ENCODE assay signal across 8 cellular contexts in genomic region chr6:44257007-44257752, GRCh38. TPM values are rescaled to one million over a fixed set of nuclear protein-coding genes. Genes with fewer than 3 reads are reported as not detected.
DNase-seq lines count a peak whose midpoint lies in the region; ATAC-seq, FAIRE-seq and TF ChIP-seq lines count a peak whose summit lies in the region.

Gene SLC35B2, minus strand, starts transcription at chr6:44257528. Its CDS starts 118 bp downstream, at chr6:44257410.

- H3K4me3 Mint-ChIP-seq in activated naive CD4-positive, alpha-beta T cell treated with anti-CD3 and anti-CD28 coated beads for 36 hours, result peak within 1 kb of the TSS; percentile 77
- peak within 1 kb of the TSS; percentile 93 for H3K4me3 Mint-ChIP-seq in neural crest cell
- peak within 1 kb of the TSS; percentile 92 for H3K4me3 Mint-ChIP-seq in type B pancreatic cell

- intact Hi-C loops in activated naive CD4-positive, alpha-beta T cell treated with anti-CD3 and anti-CD28 coated beads for 36 hours (cut with micrococcal nuclease), result loop anchor here (1.0 to 2.0 kb wide), 3 partner anchors 8 to 85 kb away; partner anchors contain the start of gene NFKBIE

- CTCF ChIA-PET in activated naive CD4-positive, alpha-beta T cell treated with anti-CD3 and anti-CD28 coated beads for 36 hours (lab: Charles Lee), result interaction anchor here (0.5 to 6.0 kb wide), 14 partner anchors 10 to 532 kb away, joined by 3 to 66 read pairs (median 4); partner anchors contain the start of genes HSP90AB1 and SLC29A1

- H3K4me1 Mint-ChIP-seq in activated naive CD4-positive, alpha-beta T cell treated with anti-CD3 and anti-CD28 coated beads for 36 hours (ENCODE audit: low read depth), result peaks cover 54% of the 10 kb centered on the region
- H3K4me1 Mint-ChIP-seq in neural crest cell (peaks cover 50% of the 10 kb centered on the region), type B pancreatic cell (ENCODE audit: unreplicated experiment) (peaks cover 41% of the 10 kb centered on the region)

- H3K27ac Mint-ChIP-seq in activated naive CD4-positive, alpha-beta T cell treated with anti-CD3 and anti-CD28 coated beads for 36 hours, result peak within 1 kb of the TSS; percentile 86
- peak within 1 kb of the TSS; percentile 97 for H3K27ac Mint-ChIP-seq in neural crest cell (ENCODE audit: unreplicated experiment)
- H3K27ac Mint-ChIP-seq in type B pancreatic cell, result peak within 1 kb of the TSS; percentile 94

- peak; percentile 88 for TF ChIP-seq CTCF in neural crest cell (conservative IDR thresholded peaks at IDR 0.05)
- TF ChIP-seq CTCF in type B pancreatic cell (conservative IDR thresholded peaks at IDR 0.05), result peak; percentile 87

- ATAC-seq in GM21360 (IDR thresholded peaks at IDR 0.05; ENCODE audit: unreplicated experiment), result peak; percentile 29

- peak; percentile 16 for DNase-seq in DMS 273 treated with DMSO at 0.1 percent for 48 hours (lab: John Stamatoyannopoulos, UW)
- peak in 62 of 76 experiments; percentile 30 to 88 (median 70) for DNase-seq in HUDEP-2 (lab: John Stamatoyannopoulos, UW; ENCODE audit: unreplicated experiment in 76 of 76)
- DNase-seq in RPMI7951 (ENCODE audit: low read depth), result peak; percentile 78
- DNase-seq in activated naive CD4-positive, alpha-beta T cell treated with anti-CD3 and anti-CD28 coated beads for 36 hours, result peak; percentile 61
- peak; percentile 86 to 90 for DNase-seq in frontal cortex (ENCODE audit: low spot score in 2 of 2)
- peak; percentile 72 for DNase-seq in neural crest cell (ENCODE audit: low read depth, low spot score)
- DNase-seq in type B pancreatic cell (ENCODE audit: extremely low spot score, unreplicated experiment), result peak; percentile 86

- H3K36me3 Mint-ChIP-seq in activated naive CD4-positive, alpha-beta T cell treated with anti-CD3 and anti-CD28 coated beads for 36 hours (ENCODE audit: low read depth), result peaks cover 24% of the 10 kb centered on the region
- peaks cover 26% of the 10 kb centered on the region for H3K36me3 Mint-ChIP-seq in neural crest cell (ENCODE audit: low read depth)
- H3K36me3 Mint-ChIP-seq in type B pancreatic cell, result peaks cover 13% of the 10 kb centered on the region

- H3K9me3 Mint-ChIP-seq in activated naive CD4-positive, alpha-beta T cell treated with anti-CD3 and anti-CD28 coated beads for 36 hours, result no peaks in the 10 kb centered on the region
- H3K9me3 Mint-ChIP-seq in neural crest cell, result no peaks in the 10 kb centered on the region
- H3K9me3 Mint-ChIP-seq in type B pancreatic cell, result no peaks in the 10 kb centered on the region

- FAIRE-seq in frontal cortex (lab: Jason Lieb, UNC), result no peak

- H3K27me3 Mint-ChIP-seq in activated naive CD4-positive, alpha-beta T cell treated with anti-CD3 and anti-CD28 coated beads for 36 hours (ENCODE audit: low read depth), result no peaks in the 10 kb centered on the region
- H3K27me3 Mint-ChIP-seq in neural crest cell (ENCODE audit: low read depth) (peaks cover 30% of the 10 kb centered on the region), type B pancreatic cell (no peaks in the 10 kb centered on the region)

RNA-seq across cellular contexts. Expression of gene SLC35B2, which starts in this region (rescaled TPM):
- total RNA-seq in RPMI7951 (2014; rRNA removed; shearing (Covaris generic)), result 86.2 and 101 TPM in 2 replicates
- total RNA-seq in activated naive CD4-positive, alpha-beta T cell treated with anti-CD3 and anti-CD28 coated beads for 36 hours, result 1 to 10 TPM; 7.2 to 7.3 TPM
- 32.2 TPM for total RNA-seq in frontal cortex
- total RNA-seq in neural crest cell, result 70.5 and 77.7 TPM in 2 replicates
- 39.6 and 46.1 TPM in 2 replicates for total RNA-seq in type B pancreatic cell (ENCODE audit: low replicate concordance)

Comparison
In these comparisons a context has a peak if more than half of its experiments do, and no peak if none do; other contexts are left out.
1. Peak in every context shown above with its lines: DNase-seq and ATAC-seq.
2. DNase-seq: peak in every context shown above with its lines; median percentile 88 in frontal cortex; 86 in type B pancreatic cell; 78 in RPMI7951; 72 in neural crest cell; 70 in HUDEP-2; 61 in activated naive CD4-positive, alpha-beta T cell treated with anti-CD3 and anti-CD28 coated beads for 36 hours; 16 in DMS 273 treated with DMSO at 0.1 percent for 48 hours.